12 cellular contexts compared by ENCODE assay signal in genomic region chr13:100610399-100611347, GRCh38. TPM values are rescaled to one million over a fixed set of nuclear protein-coding genes. Genes with fewer than 3 reads are reported as not detected.
DNase-seq lines count a peak whose midpoint lies in the region; ATAC-seq lines count a peak whose summit lies in the region.
"Had no signal": no experiment of that assay in that cellular context is flagged by ENCODE, and none has a peak within 500 bp of the region (broad histone marks: within the 10 kb centered on the region; RNA-seq: fewer than 3 reads in every experiment).

No MANE protein-coding gene starts in this region.

- peak; percentile 34 for ATAC-seq in HG03103 (IDR thresholded peaks at IDR 0.05; ENCODE audit: low read depth, unreplicated experiment)

- H3K9me3 Mint-ChIP-seq in activated naive CD4-positive, alpha-beta T cell treated with anti-CD3 and anti-CD28 coated beads, Interleukin-2, amount 10 ng/mL, durations not matched to agents 7 days and 5 days, result peaks cover 5% of the 10 kb centered on the region
- no peaks in the 10 kb centered on the region for H3K9me3 Mint-ChIP-seq in activated naive CD4-positive, alpha-beta T cell treated with anti-CD3 and anti-CD28 coated beads for 36 hours
- H3K9me3 Mint-ChIP-seq: activated T-cell treated with anti-CD3 and anti-CD28 coated beads, Interleukin-2, amount 50 U/mL, for 24 hours had no signal

- H3K4me3 Mint-ChIP-seq in activated naive CD4-positive, alpha-beta T cell treated with anti-CD3 and anti-CD28 coated beads, Interleukin-2, amount 10 ng/mL, durations not matched to agents 7 days and 5 days, result no peak overlapping the region
- H3K4me3 Mint-ChIP-seq in activated naive CD4-positive, alpha-beta T cell treated with anti-CD3 and anti-CD28 coated beads for 36 hours, result no peak overlapping the region
- H3K4me3 Mint-ChIP-seq: activated T-cell treated with anti-CD3 and anti-CD28 coated beads, Interleukin-2, amount 50 U/mL, for 24 hours had no signal

- peak overlapping the region; percentile 60 for H3K27ac Mint-ChIP-seq in activated naive CD4-positive, alpha-beta T cell treated with anti-CD3 and anti-CD28 coated beads, Interleukin-2, amount 10 ng/mL, durations not matched to agents 7 days and 5 days
- no peak overlapping the region for H3K27ac Mint-ChIP-seq in activated naive CD4-positive, alpha-beta T cell treated with anti-CD3 and anti-CD28 coated beads for 36 hours
- H3K27ac Mint-ChIP-seq: activated T-cell treated with anti-CD3 and anti-CD28 coated beads, Interleukin-2, amount 50 U/mL, for 24 hours had no signal

- H3K27me3 Mint-ChIP-seq in activated naive CD4-positive, alpha-beta T cell treated with anti-CD3 and anti-CD28 coated beads, Interleukin-2, amount 10 ng/mL, durations not matched to agents 7 days and 5 days, result no peaks in the 10 kb centered on the region
- no peaks in the 10 kb centered on the region for H3K27me3 Mint-ChIP-seq in activated naive CD4-positive, alpha-beta T cell treated with anti-CD3 and anti-CD28 coated beads for 36 hours (ENCODE audit: low read depth)
- H3K27me3 Mint-ChIP-seq: activated T-cell treated with anti-CD3 and anti-CD28 coated beads, Interleukin-2, amount 50 U/mL, for 24 hours had no signal

- intact Hi-C loops in activated naive CD4-positive, alpha-beta T cell treated with anti-CD3 and anti-CD28 coated beads for 36 hours (cut with micrococcal nuclease), result no loop called here

- no peak for DNase-seq in activated naive CD4-positive, alpha-beta T cell treated with anti-CD3 and anti-CD28 coated beads, Interleukin-2, amount 10 ng/mL, durations not matched to agents 7 days and 5 days
- DNase-seq in activated naive CD4-positive, alpha-beta T cell treated with anti-CD3 and anti-CD28 coated beads for 36 hours, result no peak
- peak; percentile 40 for DNase-seq in SKM-1 treated with dmso at 0.1 percent for 144 hours (lab: John Stamatoyannopoulos, UW; ENCODE audit: unreplicated experiment)
- no peak for DNase-seq in amygdala (lab: John Stamatoyannopoulos, UW)
- DNase-seq in NCI-H69 (lab: John Stamatoyannopoulos, UW), result no peak
- no peak for DNase-seq in activated CD8-positive, alpha-beta memory T cell treated with anti-CD3 and anti-CD28 coated beads, Interleukin-2, amount 50 U/mL, for 48 hours
- DNase-seq in T-helper 2 cell, result no peak
- DNase-seq: activated T-cell treated with anti-CD3 and anti-CD28 coated beads, Interleukin-2, amount 50 U/mL, for 24 hours; mammary epithelial cell; NCI-H1048; SJCRH30 had no signal

- peaks cover 57% of the 10 kb centered on the region for H3K36me3 Mint-ChIP-seq in activated naive CD4-positive, alpha-beta T cell treated with anti-CD3 and anti-CD28 coated beads, Interleukin-2, amount 10 ng/mL, durations not matched to agents 7 days and 5 days
- H3K36me3 Mint-ChIP-seq in activated naive CD4-positive, alpha-beta T cell treated with anti-CD3 and anti-CD28 coated beads for 36 hours (ENCODE audit: low read depth), result peaks cover 15% of the 10 kb centered on the region

- CTCF ChIA-PET in activated naive CD4-positive, alpha-beta T cell treated with anti-CD3 and anti-CD28 coated beads, Interleukin-2, amount 10 ng/mL, durations not matched to agents 7 days and 5 days (lab: Charles Lee), result no interaction called here
- CTCF ChIA-PET in activated naive CD4-positive, alpha-beta T cell treated with anti-CD3 and anti-CD28 coated beads for 36 hours (lab: Charles Lee), result interaction anchor here (0.6 to 1.4 kb wide), 2 partner anchors 20 to 608 kb away, joined by 3 read pairs; no protein-coding TSS in a partner anchor

- H3K4me1 Mint-ChIP-seq in activated naive CD4-positive, alpha-beta T cell treated with anti-CD3 and anti-CD28 coated beads, Interleukin-2, amount 10 ng/mL, durations not matched to agents 7 days and 5 days, result peaks cover 37% of the 10 kb centered on the region
- peaks cover 11% of the 10 kb centered on the region for H3K4me1 Mint-ChIP-seq in activated naive CD4-positive, alpha-beta T cell treated with anti-CD3 and anti-CD28 coated beads for 36 hours (ENCODE audit: low read depth)

RNA-seq across cellular contexts. Expression of gene GGACT, which starts 22.1 kb away (rescaled TPM):
- 1 to 10 TPM; 3.9 to 6.6 TPM for total RNA-seq in activated naive CD4-positive, alpha-beta T cell treated with anti-CD3 and anti-CD28 coated beads for 36 hours
